In the genomic region with DNA sequence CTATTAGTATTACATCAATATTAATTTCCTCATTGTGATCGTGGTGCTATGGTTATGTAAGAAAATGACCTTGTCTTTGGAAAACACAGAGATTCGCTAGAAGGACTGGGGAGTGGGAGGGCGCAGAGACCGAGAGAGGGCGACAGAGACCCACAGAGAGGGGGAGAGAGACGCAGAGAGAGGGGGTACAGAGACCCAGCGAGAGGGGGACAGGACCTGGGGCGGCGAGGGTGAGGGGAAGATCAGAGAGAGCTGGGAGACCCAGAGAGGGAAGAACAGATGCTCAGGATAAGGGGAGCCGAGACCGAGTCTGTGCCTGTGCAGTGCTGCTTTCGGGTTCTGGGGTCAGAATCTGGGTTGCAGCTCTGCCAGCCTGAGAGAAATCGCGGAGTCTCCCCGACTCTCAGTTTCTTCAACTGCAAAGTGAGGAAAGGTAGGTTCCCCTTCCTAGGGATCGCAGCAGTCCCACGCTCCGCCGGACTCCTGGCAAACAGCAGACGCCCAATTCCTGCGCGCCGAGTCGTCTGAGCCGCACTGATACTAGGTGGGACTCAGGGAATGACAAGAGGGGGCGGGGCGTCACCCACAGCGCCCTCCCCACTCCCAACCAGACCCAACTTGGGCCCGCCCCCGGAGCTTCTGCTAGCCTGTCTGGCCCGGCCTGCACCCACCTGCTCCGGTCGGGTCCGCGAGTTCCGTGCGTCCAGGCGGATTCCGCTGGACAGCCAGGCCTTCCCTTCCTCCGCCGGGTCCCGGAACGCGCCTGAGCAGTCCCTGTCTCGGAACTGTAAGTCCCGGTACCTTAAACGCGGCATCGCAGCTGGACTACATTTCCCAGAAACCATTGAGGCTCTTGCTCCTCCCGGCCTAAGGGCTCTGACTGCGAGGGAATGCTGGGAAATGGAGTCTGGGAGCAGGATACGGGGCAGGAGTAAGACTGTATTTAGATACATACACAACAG, we compare ENCODE assay signal across 8 cellular contexts. TPM values are rescaled to one million over a fixed set of nuclear protein-coding genes. Genes with fewer than 3 reads are reported as not detected.
DNase-seq lines count a peak whose midpoint lies in the region; ATAC-seq and TF ChIP-seq lines count a peak whose summit lies in the region.

No MANE protein-coding gene starts in this region.

- ATAC-seq in left cardiac atrium (peak; percentile 96 to 99), HG03196 (IDR thresholded peaks at IDR 0.05; ENCODE audit: unreplicated experiment) (no peak)

- H3K4me3 Mint-ChIP-seq in T-helper 2 cell treated with Interferon-gamma antibody and Interleukin-4, amounts not matched to agents 5 μg/mL and 100 μg/mL, for 36 hours, result peak overlapping the region; percentile 80
- H3K4me3 Mint-ChIP-seq in progenitor cell of endocrine pancreas (ENCODE audit: low read depth), result peak overlapping the region; percentile 73

- DNase-seq in GM10266 (ENCODE audit: extremely low spot score) (peak; percentile 77), NCI-H1092 (lab: John Stamatoyannopoulos, UW) (peak; percentile 45), amygdala (lab: John Stamatoyannopoulos, UW) (peak; percentile 40 to 96 (median 88)), left cardiac atrium (peak; percentile 93), progenitor cell of endocrine pancreas (ENCODE audit: low spot score, unreplicated experiment) (peak; percentile 63), transverse colon (peak; percentile 86)
- DNase-seq in T-helper 2 cell treated with Interferon-gamma antibody and Interleukin-4, amounts not matched to agents 5 μg/mL and 100 μg/mL, for 36 hours (ENCODE audit: low spot score), result peak; percentile 45

- no peak for TF ChIP-seq POLR2A in transverse colon (IDR thresholded peaks at IDR 0.05)

- H3K4me3 ChIP-seq in transverse colon, result peak overlapping the region; percentile 39 to 62 (median 50)

- H3K9me3 Mint-ChIP-seq in T-helper 2 cell treated with Interferon-gamma antibody and Interleukin-4, amounts not matched to agents 5 μg/mL and 100 μg/mL, for 36 hours, result peaks cover 5% of the 10 kb centered on the region
- peaks cover 3% of the 10 kb centered on the region for H3K9me3 Mint-ChIP-seq in progenitor cell of endocrine pancreas (ENCODE audit: low read depth)

- TF ChIP-seq CTCF in GM10266 (IDR thresholded peaks at IDR 0.05; ENCODE audit: control insufficient read depth, insufficient read depth, low read depth, missing control alignments), result peak; percentile 31
- TF ChIP-seq CTCF in progenitor cell of endocrine pancreas (IDR thresholded peaks at IDR 0.05; ENCODE audit: unreplicated experiment), result peak; percentile 58
- peak in 4 of 5 experiments; percentile 18 to 26 (median 24) for TF ChIP-seq CTCF in transverse colon (IDR thresholded peaks at IDR 0.05)

- H3K4me1 ChIP-seq in transverse colon, result peaks cover 0 to 7% (median 3%) of the 10 kb centered on the region in 4 donors

- peak overlapping the region; percentile 48 to 80 (median 74) for H3K27ac ChIP-seq in transverse colon

- H3K27me3 ChIP-seq in transverse colon, result peaks cover 19% of the 10 kb centered on the region

- H3K27me3 Mint-ChIP-seq in T-helper 2 cell treated with Interferon-gamma antibody and Interleukin-4, amounts not matched to agents 5 μg/mL and 100 μg/mL, for 36 hours (ENCODE audit: low read depth), result peaks cover 13% of the 10 kb centered on the region
- H3K27me3 Mint-ChIP-seq in progenitor cell of endocrine pancreas, result peaks cover 28% of the 10 kb centered on the region

- no peaks in the 10 kb centered on the region for H3K36me3 ChIP-seq in transverse colon

- H3K4me1 Mint-ChIP-seq in T-helper 2 cell treated with Interferon-gamma antibody and Interleukin-4, amounts not matched to agents 5 μg/mL and 100 μg/mL, for 36 hours (ENCODE audit: low read depth), result peaks cover 5% of the 10 kb centered on the region
- H3K4me1 Mint-ChIP-seq in progenitor cell of endocrine pancreas (ENCODE audit: low read depth), result peaks cover 2% of the 10 kb centered on the region

- no peak overlapping the region for H3K27ac Mint-ChIP-seq in T-helper 2 cell treated with Interferon-gamma antibody and Interleukin-4, amounts not matched to agents 5 μg/mL and 100 μg/mL, for 36 hours
- H3K27ac Mint-ChIP-seq in progenitor cell of endocrine pancreas, result peak overlapping the region; percentile 85

- H3K9me3 ChIP-seq in transverse colon, result no peaks in the 10 kb centered on the region

- 0% methylated on average over 2 to 51 of the region's 52 CpGs for WGBS in transverse colon (ENCODE audit: low coverage in 1 of 2), 2 donors

- in situ Hi-C loops in transverse colon (cut with MboI; ENCODE audit: low pct_ligation_motif_present in 1 of 4, low pct_unique_long_range_greater_than_20kb in 1 of 4, low sequenced_read_pairs in 3 of 4), result no loop called here

- intact Hi-C loops in left cardiac atrium (cut with DNase I), result no loop called here
- intact Hi-C loops in transverse colon (cut with DNase I; ENCODE audit: low total_unique reads), result no loop called here

- H3K36me3 Mint-ChIP-seq in T-helper 2 cell treated with Interferon-gamma antibody and Interleukin-4, amounts not matched to agents 5 μg/mL and 100 μg/mL, for 36 hours (ENCODE audit: low read depth), result no peaks in the 10 kb centered on the region
- H3K36me3 Mint-ChIP-seq in progenitor cell of endocrine pancreas (ENCODE audit: insufficient read depth), result no peaks in the 10 kb centered on the region

- TF ChIP-seq EP300 in transverse colon (IDR thresholded peaks at IDR 0.05; ENCODE audit: low read depth), result no peak

RNA-seq across cellular contexts. Expression of a gene that starts 15.3 kb away (rescaled TPM):
- total RNA-seq in left cardiac atrium (not detected), progenitor cell of endocrine pancreas (not detected in 2 replicates), transverse colon (not detected)

RNA-seq across cellular contexts. Expression of a gene that starts 55.7 kb away (rescaled TPM):
- total RNA-seq in left cardiac atrium (10 to 100 TPM; 55.7 to 67.7 TPM), progenitor cell of endocrine pancreas (65.9 and 67.9 TPM in 2 replicates), transverse colon (100 to 1,000 TPM; 321 to 814 (median 393) TPM)
